Comparison of ENCODE assay signal across 1 cellular context in the genomic region with DNA sequence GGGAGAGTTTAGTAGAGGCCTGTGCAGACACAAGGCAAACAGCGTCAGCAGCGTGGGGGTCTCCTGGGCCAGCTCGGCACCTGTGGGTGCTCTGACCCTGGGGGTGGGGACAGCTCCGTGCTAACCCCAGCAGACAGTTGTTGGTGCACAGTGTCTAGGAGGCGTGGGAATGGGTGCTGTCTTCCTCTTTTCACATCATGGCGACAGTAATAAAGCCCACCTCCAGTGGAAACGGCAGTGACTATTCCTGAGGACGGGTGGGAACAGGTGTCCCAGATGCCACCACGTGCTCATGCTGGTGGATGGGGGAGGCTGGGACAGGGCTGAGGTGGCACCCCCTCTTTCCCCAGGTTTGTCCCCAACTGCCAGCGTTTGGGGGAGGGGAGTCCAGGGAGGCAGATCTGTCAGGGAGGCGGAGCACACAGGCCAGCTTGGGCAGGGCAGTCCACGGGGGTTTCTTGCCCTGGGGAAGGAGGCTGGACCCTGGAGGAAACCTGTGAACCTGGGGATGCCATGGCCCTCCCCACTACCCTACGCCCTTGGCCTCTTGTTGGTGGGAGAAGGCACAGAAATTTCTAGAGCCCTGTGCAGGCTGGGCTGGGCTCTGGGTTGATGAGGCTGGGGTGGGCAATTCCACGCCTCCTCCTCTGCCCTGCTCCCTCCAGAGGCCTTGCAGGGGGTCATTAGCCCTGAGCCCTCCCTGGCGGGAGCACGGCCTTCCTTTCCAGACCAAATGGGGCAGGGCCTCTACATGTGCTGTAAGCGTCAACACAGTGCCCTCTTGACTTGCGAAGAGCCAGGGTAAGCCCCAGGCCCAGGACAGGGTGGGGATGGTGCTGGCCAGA.
A peak's percentile ranks its signal among the peaks of the same experiment; 100 is the strongest.
TF ChIP-seq lines count a peak whose summit lies in the region.

No MANE protein-coding gene starts in this region.

TF ChIP-seq in K562, 482 proteins besides CTCF, POLR2A, EP300 and RAD21:
- no peak for TF ChIP-seq ZNF507 (tag; conservative IDR thresholded peaks at IDR 0.05)
- peak; percentile 72 for TF ChIP-seq SPI1 (IDR thresholded peaks at IDR 0.05; ENCODE audit: borderline replicate concordance, low read depth, low read length)
- no peak for TF ChIP-seq ZNF311 (CRISPR knock-in tag; IDR thresholded peaks at IDR 0.05)
- TF ChIP-seq RHOXF2B (CRISPR knock-in tag; conservative IDR thresholded peaks at IDR 0.05): no peak
- TF ChIP-seq KDM5B (IDR thresholded peaks at IDR 0.05; ENCODE audit: insufficient replicate concordance, low read depth, low read length): peak; percentile 48
- TF ChIP-seq CBX8 (IDR thresholded peaks at IDR 0.05; ENCODE audit: borderline replicate concordance, extremely low read depth, low read depth, low read length, poor library complexity, severe bottlenecking): no peak
- TF ChIP-seq TEAD2 (tag; IDR thresholded peaks at IDR 0.05): no peak
- TF ChIP-seq, protein P1, sequence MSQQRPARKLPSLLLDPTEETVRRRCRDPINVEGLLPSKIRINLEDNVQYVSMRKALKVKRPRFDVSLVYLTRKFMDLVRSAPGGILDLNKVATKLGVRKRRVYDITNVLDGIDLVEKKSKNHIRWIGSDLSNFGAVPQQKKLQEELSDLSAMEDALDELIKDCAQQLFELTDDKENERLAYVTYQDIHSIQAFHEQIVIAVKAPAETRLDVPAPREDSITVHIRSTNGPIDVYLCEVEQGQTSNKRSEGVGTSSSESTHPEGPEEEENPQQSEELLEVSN (IDR thresholded peaks at IDR 0.05; ENCODE audit: borderline replicate concordance in 1 of 2, extremely low read depth in 1 of 2, insufficient read depth in 1 of 2, insufficient read length in 1 of 2, low read depth in 1 of 2, low read length in 1 of 2, poor library complexity in 1 of 2, severe bottlenecking in 1 of 2): peak in 1 of 2 experiments; percentile 8
- 0 out of 2 replicates have a peak, but pooled peaks have one; percentile 26 for TF ChIP-seq SP1 (CRISPR knock-in tag; IDR thresholded peaks at IDR 0.05)
- TF ChIP-seq, protein P2, sequence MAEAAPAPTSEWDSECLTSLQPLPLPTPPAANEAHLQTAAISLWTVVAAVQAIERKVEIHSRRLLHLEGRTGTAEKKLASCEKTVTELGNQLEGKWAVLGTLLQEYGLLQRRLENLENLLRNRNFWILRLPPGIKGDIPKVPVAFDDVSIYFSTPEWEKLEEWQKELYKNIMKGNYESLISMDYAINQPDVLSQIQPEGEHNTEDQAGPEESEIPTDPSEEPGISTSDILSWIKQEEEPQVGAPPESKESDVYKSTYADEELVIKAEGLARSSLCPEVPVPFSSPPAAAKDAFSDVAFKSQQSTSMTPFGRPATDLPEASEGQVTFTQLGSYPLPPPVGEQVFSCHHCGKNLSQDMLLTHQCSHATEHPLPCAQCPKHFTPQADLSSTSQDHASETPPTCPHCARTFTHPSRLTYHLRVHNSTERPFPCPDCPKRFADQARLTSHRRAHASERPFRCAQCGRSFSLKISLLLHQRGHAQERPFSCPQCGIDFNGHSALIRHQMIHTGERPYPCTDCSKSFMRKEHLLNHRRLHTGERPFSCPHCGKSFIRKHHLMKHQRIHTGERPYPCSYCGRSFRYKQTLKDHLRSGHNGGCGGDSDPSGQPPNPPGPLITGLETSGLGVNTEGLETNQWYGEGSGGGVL (CRISPR knock-in tag; IDR thresholded peaks at IDR 0.05): no peak
- peak; percentile 47 for TF ChIP-seq ZFX (CRISPR knock-in tag; IDR thresholded peaks at IDR 0.05)
- TF ChIP-seq IFI16 (CRISPR knock-in tag; IDR thresholded peaks at IDR 0.05): no peak
- peak; percentile 8 for TF ChIP-seq RBBP5 (IDR thresholded peaks at IDR 0.05; ENCODE audit: borderline replicate concordance, insufficient read depth, low read length, poor library complexity, severe bottlenecking)
- peak; percentile 54 for TF ChIP-seq POLR2G (IDR thresholded peaks at IDR 0.05; ENCODE audit: low read depth, low read length)
